Comparison of ENCODE assay signal across 1 cellular context in the genomic region with DNA sequence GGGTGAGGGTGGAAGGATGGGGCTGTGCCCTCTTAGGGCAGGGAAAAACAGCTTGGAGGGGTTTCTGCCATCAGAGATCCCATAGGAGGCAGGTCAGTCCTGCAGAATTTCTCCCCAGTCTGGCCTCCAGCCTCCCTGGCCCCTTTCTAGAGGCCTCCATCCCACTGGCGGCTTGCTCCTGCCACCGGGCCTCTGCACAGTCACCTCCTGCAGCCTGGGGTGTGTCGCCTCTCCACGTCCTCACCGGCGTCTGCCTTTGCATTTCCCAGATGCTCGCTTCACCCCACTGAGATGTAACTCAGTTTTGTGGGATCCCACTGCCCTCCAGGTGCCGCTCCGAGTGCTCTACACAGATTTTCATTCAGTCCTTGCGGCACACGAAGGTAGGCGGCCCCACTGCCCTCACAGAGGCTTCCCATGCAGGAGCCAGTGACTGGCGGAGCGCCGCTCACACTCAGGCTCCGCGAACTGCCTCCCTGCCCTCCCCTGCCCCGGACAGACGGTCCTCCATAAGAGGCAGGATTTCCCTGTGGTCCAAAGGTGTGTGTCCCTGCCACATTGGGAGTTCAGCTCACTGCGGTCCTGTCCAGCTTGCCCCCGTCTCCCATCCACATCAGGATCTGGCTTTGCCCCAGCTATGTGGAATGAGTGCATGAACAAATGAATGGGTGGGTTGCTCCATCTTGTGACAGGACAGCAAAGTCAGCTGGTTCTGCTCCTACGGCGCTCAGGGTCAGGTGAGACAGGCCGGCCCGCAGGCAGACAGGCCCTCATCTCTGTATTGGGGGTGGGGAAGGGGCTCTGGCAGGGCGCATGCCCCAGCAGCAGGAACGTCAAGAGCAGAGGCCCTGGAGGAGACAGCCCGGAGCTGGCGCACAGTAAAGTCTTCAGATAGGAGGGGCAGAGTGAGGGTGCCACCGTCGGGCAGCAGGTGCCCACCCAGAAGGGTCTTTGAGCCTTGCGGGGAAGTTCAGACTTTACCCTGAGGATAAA.
TF ChIP-seq lines count a peak whose summit lies in the region.

No MANE protein-coding gene starts in this region.

TF ChIP-seq in GM23338, 12 proteins besides CTCF, POLR2A, EP300 and RAD21 (continued from another document):
- TF ChIP-seq, protein P1, sequence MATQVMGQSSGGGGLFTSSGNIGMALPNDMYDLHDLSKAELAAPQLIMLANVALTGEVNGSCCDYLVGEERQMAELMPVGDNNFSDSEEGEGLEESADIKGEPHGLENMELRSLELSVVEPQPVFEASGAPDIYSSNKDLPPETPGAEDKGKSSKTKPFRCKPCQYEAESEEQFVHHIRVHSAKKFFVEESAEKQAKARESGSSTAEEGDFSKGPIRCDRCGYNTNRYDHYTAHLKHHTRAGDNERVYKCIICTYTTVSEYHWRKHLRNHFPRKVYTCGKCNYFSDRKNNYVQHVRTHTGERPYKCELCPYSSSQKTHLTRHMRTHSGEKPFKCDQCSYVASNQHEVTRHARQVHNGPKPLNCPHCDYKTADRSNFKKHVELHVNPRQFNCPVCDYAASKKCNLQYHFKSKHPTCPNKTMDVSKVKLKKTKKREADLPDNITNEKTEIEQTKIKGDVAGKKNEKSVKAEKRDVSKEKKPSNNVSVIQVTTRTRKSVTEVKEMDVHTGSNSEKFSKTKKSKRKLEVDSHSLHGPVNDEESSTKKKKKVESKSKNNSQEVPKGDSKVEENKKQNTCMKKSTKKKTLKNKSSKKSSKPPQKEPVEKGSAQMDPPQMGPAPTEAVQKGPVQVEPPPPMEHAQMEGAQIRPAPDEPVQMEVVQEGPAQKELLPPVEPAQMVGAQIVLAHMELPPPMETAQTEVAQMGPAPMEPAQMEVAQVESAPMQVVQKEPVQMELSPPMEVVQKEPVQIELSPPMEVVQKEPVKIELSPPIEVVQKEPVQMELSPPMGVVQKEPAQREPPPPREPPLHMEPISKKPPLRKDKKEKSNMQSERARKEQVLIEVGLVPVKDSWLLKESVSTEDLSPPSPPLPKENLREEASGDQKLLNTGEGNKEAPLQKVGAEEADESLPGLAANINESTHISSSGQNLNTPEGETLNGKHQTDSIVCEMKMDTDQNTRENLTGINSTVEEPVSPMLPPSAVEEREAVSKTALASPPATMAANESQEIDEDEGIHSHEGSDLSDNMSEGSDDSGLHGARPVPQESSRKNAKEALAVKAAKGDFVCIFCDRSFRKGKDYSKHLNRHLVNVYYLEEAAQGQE (IDR thresholded peaks at IDR 0.05; ENCODE audit: unreplicated experiment) = no peak
- TF ChIP-seq STAT1 (IDR thresholded peaks at IDR 0.05; ENCODE audit: unreplicated experiment) (no peak), EZH2 (IDR thresholded peaks at IDR 0.05; ENCODE audit: low read depth, unreplicated experiment) (no peak), ETS1 (IDR thresholded peaks at IDR 0.05) (no peak), ZNF462 (CRISPR knock-in tag; IDR thresholded peaks at IDR 0.05) (no peak), JUNB (IDR thresholded peaks at IDR 0.05; ENCODE audit: unreplicated experiment) (no peak), NANOG (IDR thresholded peaks at IDR 0.05; ENCODE audit: borderline replicate concordance) (no peak), POLR2AphosphoS5 (IDR thresholded peaks at IDR 0.05; ENCODE audit: low read depth) (no peak), EZH2phosphoT487 (IDR thresholded peaks at IDR 0.05; ENCODE audit: unreplicated experiment) (no peak), ZNF331 (CRISPR knock-in tag; IDR thresholded peaks at IDR 0.05; ENCODE audit: low read depth) (no peak), ZNF114 (CRISPR knock-in tag; IDR thresholded peaks at IDR 0.05) (no peak)
